In genomic region chr5:76813982-76814562, GRCh38 we compare ENCODE assay signal across 12 cellular contexts. TPM values are rescaled to one million over a fixed set of nuclear protein-coding genes. Genes with fewer than 3 reads are reported as not detected.
A peak's percentile ranks its signal among the peaks of the same experiment; 100 is the strongest.
DNase-seq lines count a peak whose midpoint lies in the region; ATAC-seq and TF ChIP-seq lines count a peak whose summit lies in the region.
"Had no signal": no experiment of that assay in that cellular context is flagged by ENCODE, and none has a peak within 500 bp of the region (broad histone marks: within the 10 kb centered on the region; RNA-seq: fewer than 3 reads in every experiment).

No MANE protein-coding gene starts in this region.

- H3K9me2 ChIP-seq in GM23248 (ENCODE audit: insufficient read depth), result no peaks in the 10 kb centered on the region

- H3K9me3 ChIP-seq in GM23248 (ENCODE audit: low read depth), result no peaks in the 10 kb centered on the region

- peak overlapping the region; percentile 27 for H3K4me2 ChIP-seq in GM23248 (ENCODE audit: unreplicated experiment)

- no peaks in the 10 kb centered on the region for H3K79me2 ChIP-seq in GM23248 (ENCODE audit: insufficient read depth)

- no peak for ATAC-seq in GM21786 (IDR thresholded peaks at IDR 0.05; ENCODE audit: unreplicated experiment)
- no peak for ATAC-seq in HG02870 (IDR thresholded peaks at IDR 0.05; ENCODE audit: unreplicated experiment)

- 17 to 20% methylated on average over 4 of the region's 4 CpGs for WGBS in GM23248 (ENCODE audit: low coverage in 1 of 2, low lambda C conversion rate in 2 of 2, missing lambda C conversion rate in 2 of 2), 2 experiments

- H4K20me1 ChIP-seq in GM23248 (ENCODE audit: insufficient read depth), result no peaks in the 10 kb centered on the region

- H3F3A ChIP-seq in GM23248 (ENCODE audit: insufficient read depth), result peaks cover 39% of the 10 kb centered on the region

- TF ChIP-seq CTCF in epithelial cell of esophagus (IDR thresholded peaks at IDR 0.05; ENCODE audit: insufficient read depth, low read depth, low read length, missing control alignments), result no peak

- in situ Hi-C loops in GM23248 (cut with MboI), result no loop called here

- DNase-seq in GM23248, result peak; percentile 94
- peak; percentile 98 for DNase-seq in RPMI7951 (ENCODE audit: low read depth)
- DNase-seq in epithelial cell of esophagus (ENCODE audit: low read depth), result peak; percentile 94
- peak; percentile 89 for DNase-seq in renal cortical epithelial cell (ENCODE audit: low read depth)
- no peak for DNase-seq in GM19240 (ENCODE audit: insufficient read length, low spot score)
- DNase-seq: NCI-H1092; NCI-H69; stimulated activated CD4-positive, alpha-beta T cell treated with anti-CD3 and anti-CD28 coated beads, Interleukin-4, amount 100 ng/mL, for 24 hours had no signal

- no peak overlapping the region for H3K4me3 ChIP-seq in GM23248
- no peak overlapping the region for H3K4me3 ChIP-seq in epithelial cell of esophagus (ENCODE audit: low read length)
- H3K4me3 ChIP-seq: lung had no signal

- H3K36me3 ChIP-seq in GM23248 (ENCODE audit: low read depth), result no peaks in the 10 kb centered on the region

- peak overlapping the region; percentile 32 for H3K27ac ChIP-seq in GM23248

- peaks cover 38% of the 10 kb centered on the region for H3K4me1 ChIP-seq in GM23248 (ENCODE audit: insufficient read depth)

- H2AFZ ChIP-seq in GM23248, result no peak overlapping the region

- H3K27me3 ChIP-seq in GM23248 (replicated peaks; ENCODE audit: insufficient read depth), result no peaks in the 10 kb centered on the region

- no peak overlapping the region for H3K9ac ChIP-seq in GM23248

RNA-seq across cellular contexts. Expression of gene F2RL1, which starts 4.8 kb away (rescaled TPM):
- 1.4 and 2.7 TPM in 2 replicates for total RNA-seq in GM23248 (2014; rRNA removed; shearing (Covaris generic))
- polyA plus RNA-seq in GM23248 (2016; fragmentation: Nextera tagmentation; extraction: Ambion mirVana), result 1.6 and 3.3 TPM in 2 replicates
- 6.8 and 8.6 TPM in 2 replicates for total RNA-seq in RPMI7951 (2014; rRNA removed; shearing (Covaris generic))
- total RNA-seq in renal cortical epithelial cell, result 119 and 170 TPM in 2 replicates

RNA-seq across cellular contexts. Expression of gene S100Z, which starts 35.7 kb away (rescaled TPM):
- not detected in 2 replicates for total RNA-seq in GM23248 (2014; rRNA removed; shearing (Covaris generic))
- polyA plus RNA-seq in GM23248 (2016; fragmentation: Nextera tagmentation; extraction: Ambion mirVana), result not detected in 2 replicates
- total RNA-seq in RPMI7951 (2014; rRNA removed; shearing (Covaris generic)), result 0.48 TPM in 1 of 2 replicates, not detected in the other
- total RNA-seq in renal cortical epithelial cell, result not detected in 2 replicates
- total RNA-seq: glomerular endothelial cell had no signal

Comparison
In these comparisons a context has a peak if more than half of its experiments do, and no peak if none do; other contexts are left out.
1. RNA of gene F2RL1, which starts 4.8 kb away (total RNA-seq): 119 to 170 TPM in renal cortical epithelial cell; 6.8 to 8.6 TPM in RPMI7951 and 1.4 to 2.7 TPM in GM23248; every median in the first group is over 10 times any median in the second.